ENCODE assay signal across 1 cellular context in genomic region chr4:183447646-183448045, GRCh38.
TF ChIP-seq lines count a peak whose summit lies in the region.

No MANE protein-coding gene starts in this region.

TF ChIP-seq in GM12878, 131 proteins besides CTCF, POLR2A, EP300 and RAD21:
- TF ChIP-seq RUNX3 (IDR thresholded peaks at IDR 0.05; ENCODE audit: low read length) (0 out of 2 replicates have a peak, but pooled peaks have one; percentile 15), MLLT1 (IDR thresholded peaks at IDR 0.05) (peak; percentile 60), ELK1 (IDR thresholded peaks at IDR 0.05; ENCODE audit: low read depth, low read length) (no peak)
TF ChIP-seq in GM12878: peak in this region for 2.
